ENCODE assay signal across 16 cellular contexts in genomic region chr2:9846554-9846953, GRCh38. TPM values are rescaled to one million over a fixed set of nuclear protein-coding genes. Genes with fewer than 3 reads are reported as not detected.
DNase-seq lines count a peak whose midpoint lies in the region; ATAC-seq, FAIRE-seq and TF ChIP-seq lines count a peak whose summit lies in the region.
"Had no signal": no experiment of that assay in that cellular context is flagged by ENCODE, and none has a peak within 500 bp of the region (broad histone marks: within the 10 kb centered on the region; RNA-seq: fewer than 3 reads in every experiment).

No MANE protein-coding gene starts in this region.

- no peaks in the 10 kb centered on the region for H3K27me3 ChIP-seq in astrocyte (ENCODE audit: insufficient read depth, low read length)

- FAIRE-seq in astrocyte (lab: Jason Lieb, UNC), result no peak
- FAIRE-seq: endometrium had no signal

- H3K4me3 ChIP-seq in astrocyte (ENCODE audit: insufficient read depth, low read depth, low read length) (no peak overlapping the region), fibroblast of the aortic adventitia (ENCODE audit: low read depth, low read length) (no peak overlapping the region)
- H3K4me3 ChIP-seq: mucosa of descending colon had no signal

- H2AFZ ChIP-seq in astrocyte (ENCODE audit: low read depth, low read length), result no peak overlapping the region
- H2AFZ ChIP-seq: parathyroid adenoma had no signal

- no peak overlapping the region for H3K9ac ChIP-seq in astrocyte (ENCODE audit: low read length)
- H3K9ac ChIP-seq: parathyroid adenoma had no signal

- H3K9me3 ChIP-seq in astrocyte (ENCODE audit: insufficient read depth, low read depth, low read length), result no peaks in the 10 kb centered on the region
- H3K9me3 ChIP-seq: mucosa of descending colon had no signal

- H3K79me2 ChIP-seq in astrocyte (ENCODE audit: insufficient read depth, low read length), result peaks cover 42% of the 10 kb centered on the region
- H3K79me2 ChIP-seq: parathyroid adenoma had no signal

- no peak for ATAC-seq in natural killer cell
- ATAC-seq in natural killer cell treated with Interleukin-12 subunit alpha and Interleukin-12 subunit beta and Interleukin-15 and Interleukin-18, amount 100 ng/mL, for 72 hours, result no peak
- no peak for ATAC-seq in HG02610 (IDR thresholded peaks at IDR 0.05; ENCODE audit: unreplicated experiment)
- ATAC-seq: activated naive CD4-positive, alpha-beta T cell treated with anti-CD3 and anti-CD28 coated beads, Interleukin-2, amount 50 U/mL, for 72 hours; left cardiac atrium; mucosa of descending colon; Right ventricle myocardium inferior had no signal

- TF ChIP-seq CTCF in natural killer cell (IDR thresholded peaks at IDR 0.05), result no peak
- TF ChIP-seq CTCF in astrocyte (IDR thresholded peaks at IDR 0.05; ENCODE audit: insufficient read depth, low read depth, low read length), result no peak
- no peak for TF ChIP-seq CTCF in fibroblast of the aortic adventitia (IDR thresholded peaks at IDR 0.05; ENCODE audit: insufficient read depth, low read length)

- H3K4me1 Mint-ChIP-seq in natural killer cell (peaks cover 39 to 42% of the 10 kb centered on the region in 2 donors), astrocyte (ENCODE audit: low read depth, unreplicated experiment) (peaks cover 11% of the 10 kb centered on the region)
- H3K4me1 Mint-ChIP-seq in natural killer cell treated with Interleukin-12 subunit alpha and Interleukin-12 subunit beta and Interleukin-15 and Interleukin-18, amount 100 ng/mL, for 72 hours (ENCODE audit: low read depth in 2 of 2), result peaks cover 30 to 52% of the 10 kb centered on the region in 2 donors

- DNase-seq in natural killer cell (no peak), astrocyte (ENCODE audit: low read depth) (peak; percentile 64), fibroblast of the aortic adventitia (ENCODE audit: low read depth) (peak; percentile 56), SKM-1 treated with dmso at 0.1 percent for 144 hours (lab: John Stamatoyannopoulos, UW; ENCODE audit: unreplicated experiment) (no peak), LoVo (ENCODE audit: low spot score) (no peak), Ammon's horn (ENCODE audit: low spot score) (no peak)
- no peak for DNase-seq in natural killer cell treated with Interleukin-12 subunit alpha and Interleukin-12 subunit beta and Interleukin-15 and Interleukin-18, amount 100 ng/mL, for 72 hours (ENCODE audit: low spot score)
- DNase-seq: activated T-cell treated with anti-CD3 and anti-CD28 coated beads for 4 hours, left cardiac atrium, mucosa of descending colon, NCI-H1105 had no signal

- intact Hi-C loops in natural killer cell (cut with micrococcal nuclease), result no loop called here

- H3K27ac ChIP-seq in astrocyte (ENCODE audit: low read depth, low read length), result no peak overlapping the region
- H3K27ac ChIP-seq: parathyroid adenoma had no signal

- peak overlapping the region; percentile 27 for H3K4me2 ChIP-seq in astrocyte (ENCODE audit: low read length)

- H3K36me3 ChIP-seq in astrocyte (ENCODE audit: insufficient read depth, low read length), result peaks cover 29% of the 10 kb centered on the region

- peak overlapping the region; percentile 13 for H3K4me3 Mint-ChIP-seq in natural killer cell
- no peak overlapping the region for H3K4me3 Mint-ChIP-seq in natural killer cell treated with Interleukin-12 subunit alpha and Interleukin-12 subunit beta and Interleukin-15 and Interleukin-18, amount 100 ng/mL, for 72 hours
- no peak overlapping the region for H3K4me3 Mint-ChIP-seq in astrocyte (ENCODE audit: unreplicated experiment)

- peaks cover 28% of the 10 kb centered on the region for H3K4me1 ChIP-seq in astrocyte (ENCODE audit: insufficient read depth, low read length)

- H3K36me3 Mint-ChIP-seq in natural killer cell, result peaks cover 14% of the 10 kb centered on the region
- peaks cover 37% of the 10 kb centered on the region for H3K36me3 Mint-ChIP-seq in natural killer cell treated with Interleukin-12 subunit alpha and Interleukin-12 subunit beta and Interleukin-15 and Interleukin-18, amount 100 ng/mL, for 72 hours
- H3K36me3 Mint-ChIP-seq in astrocyte (ENCODE audit: low read depth, unreplicated experiment), result peaks cover 5% of the 10 kb centered on the region

- H3K27me3 Mint-ChIP-seq in natural killer cell (ENCODE audit: low read depth in 2 of 2) (no peaks in the 10 kb centered on the region), astrocyte (ENCODE audit: low read depth, unreplicated experiment) (no peaks in the 10 kb centered on the region)
- no peaks in the 10 kb centered on the region for H3K27me3 Mint-ChIP-seq in natural killer cell treated with Interleukin-12 subunit alpha and Interleukin-12 subunit beta and Interleukin-15 and Interleukin-18, amount 100 ng/mL, for 72 hours

- H3K9me3 Mint-ChIP-seq in natural killer cell, result no peaks in the 10 kb centered on the region
- H3K9me3 Mint-ChIP-seq in natural killer cell treated with Interleukin-12 subunit alpha and Interleukin-12 subunit beta and Interleukin-15 and Interleukin-18, amount 100 ng/mL, for 72 hours, result no peaks in the 10 kb centered on the region
- H3K9me3 Mint-ChIP-seq in astrocyte (ENCODE audit: unreplicated experiment), result no peaks in the 10 kb centered on the region
- H3K9me3 Mint-ChIP-seq: activated naive CD4-positive, alpha-beta T cell treated with anti-CD3 and anti-CD28 coated beads, Interleukin-2, amount 50 U/mL, for 72 hours had no signal

- H3K27ac Mint-ChIP-seq in natural killer cell, result no peak overlapping the region
- no peak overlapping the region for H3K27ac Mint-ChIP-seq in natural killer cell treated with Interleukin-12 subunit alpha and Interleukin-12 subunit beta and Interleukin-15 and Interleukin-18, amount 100 ng/mL, for 72 hours
- no peak overlapping the region for H3K27ac Mint-ChIP-seq in astrocyte (ENCODE audit: unreplicated experiment)
- H3K27ac Mint-ChIP-seq: activated naive CD4-positive, alpha-beta T cell treated with anti-CD3 and anti-CD28 coated beads, Interleukin-2, amount 50 U/mL, for 72 hours had no signal

- H4K20me1 ChIP-seq in astrocyte (ENCODE audit: insufficient read depth, low read length), result peaks cover 25% of the 10 kb centered on the region

RNA-seq across cellular contexts. Expression of gene TAF1B, which starts 3.3 kb away (rescaled TPM):
- total RNA-seq in natural killer cell (10 to 100 TPM; 24.8 to 40.8 (median 26.8) TPM), astrocyte (14.5 and 15.7 TPM in 2 replicates), fibroblast of the aortic adventitia (ENCODE audit: low replicate concordance) (44.0 and 49.3 TPM in 2 replicates)
- total RNA-seq in natural killer cell treated with Interleukin-12 subunit alpha and Interleukin-12 subunit beta and Interleukin-15 and Interleukin-18, amount 100 ng/mL, for 72 hours, result 10 to 100 TPM; 34.4 to 42.3 TPM

Comparison
In these comparisons a context has a peak if more than half of its experiments do, and no peak if none do; other contexts are left out.
1. DNase-seq: peak in astrocyte (single experiment) and fibroblast of the aortic adventitia (single experiment); none in natural killer cell (single experiment), natural killer cell treated with Interleukin-12 subunit alpha and Interleukin-12 subunit beta and Interleukin-15 and Interleukin-18, amount 100 ng/mL, for 72 hours (single experiment), SKM-1 treated with dmso at 0.1 percent for 144 hours (single experiment), LoVo (single experiment) and Ammon's horn (single experiment).